Comparison of ENCODE assay signal across 13 cellular contexts in genomic region chr11:18247162-18247631, GRCh38. TPM values are rescaled to one million over a fixed set of nuclear protein-coding genes. Genes with fewer than 3 reads are reported as not detected.
A peak's percentile ranks its signal among the peaks of the same experiment; 100 is the strongest.
DNase-seq lines count a peak whose midpoint lies in the region; ATAC-seq, FAIRE-seq and TF ChIP-seq lines count a peak whose summit lies in the region.
"Not testable (repeated sequence)": the region's sequence is repeated elsewhere in the genome, so short reads cannot be mapped to it uniquely, and the experiment has no call there.
"Had no signal": no experiment of that assay in that cellular context is flagged by ENCODE, and none has a peak within 500 bp of the region (broad histone marks: within the 10 kb centered on the region; RNA-seq: fewer than 3 reads in every experiment).

No MANE protein-coding gene starts in this region.

- BruUV-seq in K562 (replicated peaks; lab: Mats Ljungman, UMichigan) = not testable (repeated sequence)

- peaks cover 8 to 11% of the 10 kb centered on the region in 2 experiments; a peak in 3 of 5 replicates for H3K27me3 ChIP-seq in K562 (ENCODE audit: control insufficient read depth in 2 of 2, insufficient read depth in 2 of 2, low read length in 2 of 2)

- TF ChIP-seq RAD21 in K562 (CRISPR knock-in tag; conservative IDR thresholded peaks at IDR 0.05 in 1 of 2, IDR thresholded peaks at IDR 0.05 in 1 of 2) = not testable (repeated sequence)

- WGBS in K562 (ENCODE audit: insufficient coverage, low coverage, missing lambda C conversion rate) = 0% methylated on average over 3 of the region's 10 CpGs

- in situ Hi-C loops in K562 (cut with MboI) = loop anchor here (10.0 kb wide), 1 partner anchor 488 kb away; no protein-coding TSS in a partner anchor

- H3K36me3 Mint-ChIP-seq in activated CD4-positive, alpha-beta T cell treated with anti-CD3 and anti-CD28 coated beads, Interleukin-2, amount 10 ng/mL, durations not matched to agents 24 days and 14 days (ENCODE audit: low read depth); natural killer cell treated with Interleukin-12 subunit alpha and Interleukin-12 subunit beta and Interleukin-15 and Interleukin-18, amount 100 ng/mL, for 72 hours: not testable (repeated sequence)

- H3K27ac Mint-ChIP-seq in activated CD4-positive, alpha-beta T cell treated with anti-CD3 and anti-CD28 coated beads, Interleukin-2, amount 10 ng/mL, durations not matched to agents 24 days and 14 days = peak overlapping the region; percentile 72
- peak overlapping the region; percentile 69 to 75 for H3K27ac Mint-ChIP-seq in natural killer cell treated with Interleukin-12 subunit alpha and Interleukin-12 subunit beta and Interleukin-15 and Interleukin-18, amount 100 ng/mL, for 72 hours

- TF ChIP-seq EP300 in K562 (IDR thresholded peaks at IDR 0.05; ENCODE audit: low read length) = not testable (repeated sequence)

- not testable (repeated sequence) for DNase-seq in activated CD4-positive, alpha-beta T cell treated with anti-CD3 and anti-CD28 coated beads, Interleukin-2, amount 10 ng/mL, durations not matched to agents 24 days and 14 days; K562 (ENCODE audit: extremely low read depth in 1 of 4, low spot score in 3 of 4); natural killer cell treated with Interleukin-12 subunit alpha and Interleukin-12 subunit beta and Interleukin-15 and Interleukin-18, amount 100 ng/mL, for 72 hours (ENCODE audit: low spot score)

- H3K9me1 ChIP-seq in K562 (ENCODE audit: control insufficient read depth, insufficient read depth, low read length) = not testable (repeated sequence)

- H3K27ac ChIP-seq in K562 (ENCODE audit: extremely low read depth, low read depth, low read length) = not testable (repeated sequence)

- H3K36me3 ChIP-seq in K562 (ENCODE audit: control insufficient read depth, insufficient read depth, low read length) = not testable (repeated sequence)

- H3K9me3 ChIP-seq in K562 (replicated peaks; ENCODE audit: control insufficient read depth, insufficient read depth, low read depth, low read length) = not testable (repeated sequence)

- ATAC-seq in GM18502 (IDR thresholded peaks at IDR 0.05; ENCODE audit: poor library complexity, unreplicated experiment) (peak; percentile 11), GM19328 (IDR thresholded peaks at IDR 0.05; ENCODE audit: unreplicated experiment) (peak; percentile 6), GM21717 (IDR thresholded peaks at IDR 0.05; ENCODE audit: unreplicated experiment) (peak; percentile 13), HG02973 (IDR thresholded peaks at IDR 0.05; ENCODE audit: unreplicated experiment) (peak; percentile 19), HG03520 (IDR thresholded peaks at IDR 0.05; ENCODE audit: unreplicated experiment) (peak; percentile 15)
- not testable (repeated sequence) for ATAC-seq in K562; natural killer cell treated with Interleukin-12 subunit alpha and Interleukin-12 subunit beta and Interleukin-15 and Interleukin-18, amount 100 ng/mL, for 72 hours

- not testable (repeated sequence) for H3K4me2 ChIP-seq in K562 (ENCODE audit: insufficient read depth, low read length)

- not testable (repeated sequence) for H3K9ac ChIP-seq in K562 (ENCODE audit: insufficient read depth in 1 of 2, low read depth in 2 of 2, low read length in 2 of 2)

- peak overlapping the region; percentile 77 for H3K4me3 Mint-ChIP-seq in activated CD4-positive, alpha-beta T cell treated with anti-CD3 and anti-CD28 coated beads, Interleukin-2, amount 10 ng/mL, durations not matched to agents 24 days and 14 days
- H3K4me3 Mint-ChIP-seq in natural killer cell treated with Interleukin-12 subunit alpha and Interleukin-12 subunit beta and Interleukin-15 and Interleukin-18, amount 100 ng/mL, for 72 hours = peak overlapping the region; percentile 79

- intact Hi-C loops in activated CD4-positive, alpha-beta T cell treated with anti-CD3 and anti-CD28 coated beads, Interleukin-2, amount 10 ng/mL, durations not matched to agents 24 days and 14 days (cut with micrococcal nuclease) = loop anchor here (10.0 kb wide), 3 partner anchors 388 to 518 kb away; partner anchors contain the start of gene SPTY2D1
- intact Hi-C loops in K562 (cut with micrococcal nuclease) = loop anchor here (10.0 kb wide), 1 partner anchor 488 kb away; no protein-coding TSS in a partner anchor

- not testable (repeated sequence) for TF ChIP-seq POLR2A in K562 (conservative IDR thresholded peaks at IDR 0.05)

- peaks cover 28% of the 10 kb centered on the region for H3K4me1 Mint-ChIP-seq in activated CD4-positive, alpha-beta T cell treated with anti-CD3 and anti-CD28 coated beads, Interleukin-2, amount 10 ng/mL, durations not matched to agents 24 days and 14 days
- peaks cover 2 to 19% of the 10 kb centered on the region in 2 donors for H3K4me1 Mint-ChIP-seq in natural killer cell treated with Interleukin-12 subunit alpha and Interleukin-12 subunit beta and Interleukin-15 and Interleukin-18, amount 100 ng/mL, for 72 hours (ENCODE audit: low read depth in 2 of 2)

- H3K4me1 ChIP-seq in K562 (replicated peaks in 1 of 2; ENCODE audit: control insufficient read depth in 2 of 2, insufficient read depth in 2 of 2, low read length in 2 of 2) = not testable (repeated sequence)

- POLR2A ChIA-PET in K562 (lab: Yijun Ruan, JAX) = not testable (repeated sequence)

- H3K9me3 Mint-ChIP-seq in activated CD4-positive, alpha-beta T cell treated with anti-CD3 and anti-CD28 coated beads, Interleukin-2, amount 10 ng/mL, durations not matched to agents 24 days and 14 days; natural killer cell treated with Interleukin-12 subunit alpha and Interleukin-12 subunit beta and Interleukin-15 and Interleukin-18, amount 100 ng/mL, for 72 hours: not testable (repeated sequence)

- CTCF ChIA-PET in K562 (lab: Yijun Ruan, JAX; ENCODE audit: low intra/inter-chr PET ratio) = not testable (repeated sequence)

- H4K20me1 ChIP-seq in K562 (replicated peaks; ENCODE audit: control insufficient read depth, insufficient read depth, low read length) = not testable (repeated sequence)

- H3K79me2 ChIP-seq in K562 (ENCODE audit: control insufficient read depth, insufficient read depth, low read length) = not testable (repeated sequence)

- not testable (repeated sequence) for H2AFZ ChIP-seq in K562 (ENCODE audit: low read depth, low read length)

- H3K27me3 Mint-ChIP-seq in activated CD4-positive, alpha-beta T cell treated with anti-CD3 and anti-CD28 coated beads, Interleukin-2, amount 10 ng/mL, durations not matched to agents 24 days and 14 days; natural killer cell treated with Interleukin-12 subunit alpha and Interleukin-12 subunit beta and Interleukin-15 and Interleukin-18, amount 100 ng/mL, for 72 hours: not testable (repeated sequence)

- TF ChIP-seq CTCF in K562 (IDR thresholded peaks at IDR 0.05 in 2 of 3, conservative IDR thresholded peaks at IDR 0.05 in 1 of 3; ENCODE audit: insufficient read depth in 2 of 3, low read depth in 1 of 3, low read length in 3 of 3) = not testable (repeated sequence)

- FAIRE-seq in K562 (lab: Jason Lieb, UNC) = peak; percentile 69

- not testable (repeated sequence) for H3K4me3 ChIP-seq in K562

RNA-seq across cellular contexts. Expression of gene SAA2, which starts 1.3 kb away (rescaled TPM):
- total RNA-seq in activated CD4-positive, alpha-beta T cell treated with anti-CD3 and anti-CD28 coated beads, Interleukin-2, amount 10 ng/mL, durations not matched to agents 24 days and 14 days = not detected in 2 replicates
- not detected in 2 replicates for total RNA-seq in K562 (2011; cell fraction: chromatin; rRNA removed; ENCODE audit: low replicate concordance)
- not detected in 2 replicates for total RNA-seq in K562 (2011; cell fraction: nucleolus; rRNA removed)
- not detected in 2 replicates for total RNA-seq in K562 (2011; cell fraction: nucleoplasm; rRNA removed)
- total RNA-seq in K562 (2014; rRNA removed) (not detected in 2 replicates), K562 (2014; rRNA removed; fragmentation: Illumina TruSeq; extraction: Trizol) (not detected in 2 replicates), K562 (2015; rRNA removed; fragmentation: Illumina TruSeq; extraction: Trizol) (not detected in 2 replicates), K562 (2021) (4.6 and 6.0 TPM in 2 replicates)
- polyA plus RNA-seq in K562 (2011; rRNA removed) (not detected in 2 replicates), K562 (2014; fragmentation: Illumina TruSeq; extraction: Trizol) (not detected in 2 replicates), K562 (2014; fragmentation: Nextera tagmentation; extraction: Ambion mirVana) (not detected), K562 (2014; rRNA removed) (not detected in 2 replicates)
- not detected in 2 replicates for polyA plus RNA-seq in K562 (2011; cell fraction: cytosol; rRNA removed)
- polyA plus RNA-seq in K562 (2011; cell fraction: nucleus; rRNA removed) = not detected in 2 replicates
- not detected in 2 replicates for polyA plus RNA-seq in K562 (2012)
- not detected in 2 replicates for polyA minus RNA-seq in K562 (2011; rRNA and poly(A)+ RNA removed)
- polyA minus RNA-seq in K562 (2011; cell fraction: cytosol; rRNA and poly(A)+ RNA removed) = not detected in 2 replicates
- polyA minus RNA-seq in K562 (2011; cell fraction: nucleus; rRNA and poly(A)+ RNA removed) = not detected in 2 replicates
- not detected for total RNA-seq in natural killer cell treated with Interleukin-12 subunit alpha and Interleukin-12 subunit beta and Interleukin-15 and Interleukin-18, amount 100 ng/mL, for 72 hours
- total RNA-seq: PC-3, SJSA1, temporal lobe had no signal

RNA-seq across cellular contexts. Expression of gene SAA4, which starts 10.6 kb away (rescaled TPM):
- total RNA-seq in activated CD4-positive, alpha-beta T cell treated with anti-CD3 and anti-CD28 coated beads, Interleukin-2, amount 10 ng/mL, durations not matched to agents 24 days and 14 days = not detected in 2 replicates
- not detected in 2 replicates for total RNA-seq in K562 (2011; cell fraction: chromatin; rRNA removed; ENCODE audit: low replicate concordance)
- not detected in 2 replicates for total RNA-seq in K562 (2011; cell fraction: nucleolus; rRNA removed)
- not detected in 2 replicates for total RNA-seq in K562 (2011; cell fraction: nucleoplasm; rRNA removed)
- total RNA-seq in K562 (2014; rRNA removed) (not detected in 2 replicates), K562 (2014; rRNA removed; fragmentation: Illumina TruSeq; extraction: Trizol) (not detected in 2 replicates), K562 (2015; rRNA removed; fragmentation: Illumina TruSeq; extraction: Trizol) (not detected in 2 replicates), K562 (2021) (not detected in 2 replicates)
- polyA plus RNA-seq in K562 (2011; rRNA removed) (not detected in 2 replicates), K562 (2014; fragmentation: Illumina TruSeq; extraction: Trizol) (not detected in 2 replicates), K562 (2014; fragmentation: Nextera tagmentation; extraction: Ambion mirVana) (not detected), K562 (2014; rRNA removed) (not detected in 2 replicates)
- not detected in 2 replicates for polyA plus RNA-seq in K562 (2011; cell fraction: cytosol; rRNA removed)
- polyA plus RNA-seq in K562 (2011; cell fraction: nucleus; rRNA removed) = not detected in 2 replicates
- not detected in 2 replicates for polyA plus RNA-seq in K562 (2012)
- not detected in 2 replicates for polyA minus RNA-seq in K562 (2011; rRNA and poly(A)+ RNA removed)
- polyA minus RNA-seq in K562 (2011; cell fraction: cytosol; rRNA and poly(A)+ RNA removed) = not detected in 2 replicates
- polyA minus RNA-seq in K562 (2011; cell fraction: nucleus; rRNA and poly(A)+ RNA removed) = not detected in 2 replicates
- not detected for total RNA-seq in natural killer cell treated with Interleukin-12 subunit alpha and Interleukin-12 subunit beta and Interleukin-15 and Interleukin-18, amount 100 ng/mL, for 72 hours
- total RNA-seq: mononuclear cell, PC-3, SJSA1, spleen, temporal lobe had no signal

RNA-seq across cellular contexts. Expression of gene SAA1, which starts 18.9 kb away (rescaled TPM):
- total RNA-seq in activated CD4-positive, alpha-beta T cell treated with anti-CD3 and anti-CD28 coated beads, Interleukin-2, amount 10 ng/mL, durations not matched to agents 24 days and 14 days = not detected in 2 replicates
- total RNA-seq in K562 (2011; cell fraction: chromatin; rRNA removed; ENCODE audit: low replicate concordance) = not detected in 2 replicates
- total RNA-seq in K562 (2011; cell fraction: nucleolus; rRNA removed) = not detected in 2 replicates
- total RNA-seq in K562 (2011; cell fraction: nucleoplasm; rRNA removed) = not detected in 2 replicates
- not detected in 2 replicates for total RNA-seq in K562 (2014; rRNA removed)
- not detected in 2 replicates for total RNA-seq in K562 (2014; rRNA removed; fragmentation: Illumina TruSeq; extraction: Trizol)
- total RNA-seq in K562 (2015; rRNA removed; fragmentation: Illumina TruSeq; extraction: Trizol) = not detected in 2 replicates
- total RNA-seq in K562 (2021) = 6.3 and 6.7 TPM in 2 replicates
- polyA plus RNA-seq in K562 (2011; rRNA removed) = not detected in 2 replicates
- polyA plus RNA-seq in K562 (2011; cell fraction: cytosol; rRNA removed) = not detected in 2 replicates
- not detected in 2 replicates for polyA plus RNA-seq in K562 (2011; cell fraction: nucleus; rRNA removed)
- polyA plus RNA-seq in K562 (2012) = not detected in 2 replicates
- not detected in 2 replicates for polyA plus RNA-seq in K562 (2014; fragmentation: Illumina TruSeq; extraction: Trizol)
- not detected for polyA plus RNA-seq in K562 (2014; fragmentation: Nextera tagmentation; extraction: Ambion mirVana)
- polyA plus RNA-seq in K562 (2014; rRNA removed) = not detected in 2 replicates
- not detected in 2 replicates for polyA minus RNA-seq in K562 (2011; rRNA and poly(A)+ RNA removed)
- polyA minus RNA-seq in K562 (2011; cell fraction: cytosol; rRNA and poly(A)+ RNA removed) = not detected in 2 replicates
- polyA minus RNA-seq in K562 (2011; cell fraction: nucleus; rRNA and poly(A)+ RNA removed) = not detected in 2 replicates
- total RNA-seq in natural killer cell treated with Interleukin-12 subunit alpha and Interleukin-12 subunit beta and Interleukin-15 and Interleukin-18, amount 100 ng/mL, for 72 hours = not detected
- total RNA-seq: mononuclear cell, PC-3, SJSA1, temporal lobe had no signal
